Comparison of ENCODE assay signal across 1 cellular context in the genomic region with DNA sequence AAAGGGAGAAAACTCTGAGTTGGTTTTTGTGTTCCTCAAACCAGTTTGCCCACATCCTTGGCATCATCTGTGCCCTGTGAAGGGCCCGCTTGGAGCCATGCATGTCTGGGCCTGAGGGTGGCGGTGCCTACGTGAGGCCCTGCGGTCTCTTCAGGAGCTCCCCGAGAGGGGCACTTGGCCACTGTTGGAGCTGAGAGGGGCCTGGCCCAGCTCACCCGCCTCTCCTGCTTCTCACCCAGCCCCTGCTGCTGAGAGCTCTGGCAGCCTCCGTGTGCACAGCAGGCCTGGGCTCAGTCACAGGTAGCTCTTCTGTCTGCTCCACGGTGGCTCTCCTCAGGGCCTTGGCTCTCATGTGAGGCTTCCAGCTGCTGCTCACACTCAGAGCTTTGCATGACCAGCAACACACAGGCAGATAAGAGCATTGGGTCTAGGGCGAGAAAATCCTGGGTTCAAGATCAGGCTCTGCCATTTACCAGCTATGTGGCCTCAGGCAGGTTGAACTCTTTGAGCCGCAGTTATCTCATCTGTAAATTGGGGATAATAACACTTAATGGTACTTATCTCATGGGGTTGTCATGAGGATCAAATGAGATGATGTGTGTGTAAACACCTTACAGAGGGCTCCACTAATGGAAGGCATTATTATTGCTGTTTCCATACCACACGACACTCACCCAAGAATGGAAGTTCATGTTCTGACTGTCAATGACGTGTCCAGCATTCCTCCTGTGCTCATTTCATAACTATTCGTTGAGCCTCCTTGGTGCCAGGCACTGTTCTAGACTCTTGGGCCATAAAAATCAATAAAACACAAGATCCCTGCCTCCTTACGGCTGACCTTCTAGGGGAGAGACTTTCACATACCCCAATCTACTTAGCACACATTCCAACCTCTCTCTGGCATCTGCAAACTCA.
TF ChIP-seq lines count a peak whose summit lies in the region.

No MANE protein-coding gene starts in this region.

TF ChIP-seq in SK-N-SH, 30 proteins besides CTCF, POLR2A, EP300 and RAD21 (continued from another document):
- TF ChIP-seq, protein P1, sequence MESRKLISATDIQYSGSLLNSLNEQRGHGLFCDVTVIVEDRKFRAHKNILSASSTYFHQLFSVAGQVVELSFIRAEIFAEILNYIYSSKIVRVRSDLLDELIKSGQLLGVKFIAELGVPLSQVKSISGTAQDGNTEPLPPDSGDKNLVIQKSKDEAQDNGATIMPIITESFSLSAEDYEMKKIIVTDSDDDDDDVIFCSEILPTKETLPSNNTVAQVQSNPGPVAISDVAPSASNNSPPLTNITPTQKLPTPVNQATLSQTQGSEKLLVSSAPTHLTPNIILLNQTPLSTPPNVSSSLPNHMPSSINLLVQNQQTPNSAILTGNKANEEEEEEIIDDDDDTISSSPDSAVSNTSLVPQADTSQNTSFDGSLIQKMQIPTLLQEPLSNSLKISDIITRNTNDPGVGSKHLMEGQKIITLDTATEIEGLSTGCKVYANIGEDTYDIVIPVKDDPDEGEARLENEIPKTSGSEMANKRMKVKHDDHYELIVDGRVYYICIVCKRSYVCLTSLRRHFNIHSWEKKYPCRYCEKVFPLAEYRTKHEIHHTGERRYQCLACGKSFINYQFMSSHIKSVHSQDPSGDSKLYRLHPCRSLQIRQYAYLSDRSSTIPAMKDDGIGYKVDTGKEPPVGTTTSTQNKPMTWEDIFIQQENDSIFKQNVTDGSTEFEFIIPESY (IDR thresholded peaks at IDR 0.05; ENCODE audit: borderline replicate concordance, low read depth): no peak
TF ChIP-seq in SK-N-SH: peak in this region for 1.
